17 cellular contexts compared by ENCODE assay signal in genomic region chr15:86362556-86362955, GRCh38.
DNase-seq lines count a peak whose midpoint lies in the region; ATAC-seq, FAIRE-seq and TF ChIP-seq lines count a peak whose summit lies in the region.
"Had no signal": no experiment of that assay in that cellular context is flagged by ENCODE, and none has a peak within 500 bp of the region (broad histone marks: within the 10 kb centered on the region; RNA-seq: fewer than 3 reads in every experiment).

No MANE protein-coding gene starts in this region.

- H3K79me2 ChIP-seq in H9 (ENCODE audit: insufficient read depth, low read length): no peaks in the 10 kb centered on the region
- no peaks in the 10 kb centered on the region for H3K79me2 ChIP-seq in keratinocyte (ENCODE audit: control insufficient read depth, insufficient read depth, low read length)

- no peaks in the 10 kb centered on the region for H3K79me1 ChIP-seq in H9 (ENCODE audit: insufficient read depth, low read depth, low read length, poor library complexity, severe bottlenecking)

- no peak overlapping the region for H2BK12ac ChIP-seq in H9 (ENCODE audit: insufficient read length, low read depth, low read length)

- DNase-seq in activated CD4-positive, alpha-beta T cell treated with anti-CD3 and anti-CD28 coated beads for 36 hours: peak; percentile 30
- no peak for DNase-seq in activated CD4-positive, alpha-beta T cell treated with anti-CD3 and anti-CD28 coated beads for 1 hour
- DNase-seq in H9 (peak; percentile 34), astrocyte of the hippocampus (ENCODE audit: low read depth, low spot score) (peak; percentile 44), keratinocyte (ENCODE audit: low read depth, low spot score) (peak; percentile 85), mesenteric fat pad (ENCODE audit: low spot score) (no peak)
- DNase-seq: CD4-positive, alpha-beta T cell; central memory CD4-positive, alpha-beta T cell; DND-41; kidney; NCI-H146; NCI-H510A treated with DMSO at 0.1 percent for 48 hours; OCI-M1 had no signal

- no peaks in the 10 kb centered on the region for H3K27me3 ChIP-seq in H9 (ENCODE audit: insufficient read depth, low read length)
- no peaks in the 10 kb centered on the region for H3K27me3 ChIP-seq in keratinocyte (ENCODE audit: control insufficient read depth, extremely low read depth, insufficient read depth, low read length)

- no peak overlapping the region for H4K5ac ChIP-seq in H9 (ENCODE audit: insufficient read length, low read depth, low read length)

- TF ChIP-seq CTCF in H9 (conservative IDR thresholded peaks at IDR 0.05) (no peak), keratinocyte (optimal IDR thresholded peaks at IDR 0.05 in 1 of 3, IDR thresholded peaks at IDR 0.05 in 1 of 3, conservative IDR thresholded peaks at IDR 0.05 in 1 of 3; ENCODE audit: extremely low read depth in 1 of 3, insufficient read depth in 2 of 3, low read length in 3 of 3) (no peak)

- no peak overlapping the region for H2BK15ac ChIP-seq in H9 (ENCODE audit: low read depth, low read length)

- H3K27ac ChIP-seq in H9 (ENCODE audit: insufficient read length, low read depth, low read length) (no peak overlapping the region), keratinocyte (ENCODE audit: control insufficient read depth, insufficient read depth, low read length) (peak overlapping the region; percentile 62)
- H3K27ac ChIP-seq: HL-60 had no signal

- no peak overlapping the region for H3K56ac ChIP-seq in H9 (ENCODE audit: insufficient read length, low read depth, low read length)

- H2BK120ac ChIP-seq in H9 (ENCODE audit: low read depth, low read length, poor library complexity, severe bottlenecking): no peak overlapping the region

- peaks cover 7% of the 10 kb centered on the region for H3K27me3 Mint-ChIP-seq in activated CD4-positive, alpha-beta T cell treated with anti-CD3 and anti-CD28 coated beads for 36 hours
- H3K27me3 Mint-ChIP-seq in H9 (ENCODE audit: low read depth): no peaks in the 10 kb centered on the region
- no peaks in the 10 kb centered on the region for H3K27me3 Mint-ChIP-seq in stimulated activated memory B cell treated with anti-CD40 and anti-IgM and Interleukin-4, amounts not matched to agents 10 μg/mL and 1 μg/mL and 100 μg/mL, for 72 hours

- no peak overlapping the region for H3K9ac ChIP-seq in H9 (ENCODE audit: extremely low read depth, insufficient read length, low read length)
- H3K9ac ChIP-seq in keratinocyte (ENCODE audit: control insufficient read depth, extremely low read depth, insufficient read depth, low read length): no peak overlapping the region

- no peak overlapping the region for H3K18ac ChIP-seq in H9 (ENCODE audit: insufficient read length, low read depth, low read length)

- H3K4ac ChIP-seq in H9 (ENCODE audit: low read depth, low read length): no peak overlapping the region

- peak; percentile 77 for ATAC-seq in activated CD4-positive, alpha-beta T cell treated with anti-CD3 and anti-CD28 coated beads for 36 hours
- ATAC-seq in stimulated activated memory B cell treated with anti-CD40 and anti-IgM and Interleukin-4, amounts not matched to agents 10 μg/mL and 1 μg/mL and 100 μg/mL, for 72 hours: no peak
- no peak for ATAC-seq in GM19452 (IDR thresholded peaks at IDR 0.05; ENCODE audit: unreplicated experiment)

- no peak overlapping the region for H3K27ac Mint-ChIP-seq in activated CD4-positive, alpha-beta T cell treated with anti-CD3 and anti-CD28 coated beads for 36 hours
- peak overlapping the region in 1 of 3 experiments; percentile 54; a peak in 1 of 7 replicates for H3K27ac Mint-ChIP-seq in H9
- no peak overlapping the region for H3K27ac Mint-ChIP-seq in stimulated activated memory B cell treated with anti-CD40 and anti-IgM and Interleukin-4, amounts not matched to agents 10 μg/mL and 1 μg/mL and 100 μg/mL, for 72 hours
- H3K27ac Mint-ChIP-seq: activated naive CD8-positive, alpha-beta T cell; CD4-positive, alpha-beta T cell had no signal

- no peak overlapping the region for H2BK5ac ChIP-seq in H9 (ENCODE audit: insufficient read length, low read length)

- H3K23me2 ChIP-seq in H9 (ENCODE audit: insufficient read length, low read depth, low read length, poor library complexity, severe bottlenecking): no peaks in the 10 kb centered on the region

- no peak overlapping the region for H4K8ac ChIP-seq in H9 (replicated peaks; ENCODE audit: insufficient read length, low read depth, low read length)

- no peak overlapping the region for H3K23ac ChIP-seq in H9 (ENCODE audit: insufficient read length, low read depth, low read length)

- H2AFZ ChIP-seq in H9 (ENCODE audit: low read length) (no peak overlapping the region), keratinocyte (ENCODE audit: control insufficient read depth, low read length) (peak overlapping the region; percentile 71)

- H3K9me3 Mint-ChIP-seq in activated CD4-positive, alpha-beta T cell treated with anti-CD3 and anti-CD28 coated beads for 36 hours (ENCODE audit: low read depth): peaks cover 5% of the 10 kb centered on the region
- H3K9me3 Mint-ChIP-seq in H9: peaks cover under 1 to 11% of the 10 kb centered on the region in 2 experiments; a peak in 1 of 5 replicates
- peaks cover 15% of the 10 kb centered on the region for H3K9me3 Mint-ChIP-seq in stimulated activated memory B cell treated with anti-CD40 and anti-IgM and Interleukin-4, amounts not matched to agents 10 μg/mL and 1 μg/mL and 100 μg/mL, for 72 hours

- H2BK20ac ChIP-seq in H9 (ENCODE audit: low read depth, low read length, poor library complexity, severe bottlenecking): no peak overlapping the region

- H3K9me3 ChIP-seq in H9 (ENCODE audit: control insufficient read depth, low read depth, low read length) (no peaks in the 10 kb centered on the region), keratinocyte (ENCODE audit: control insufficient read depth, low read depth, low read length) (no peaks in the 10 kb centered on the region)

- CTCF ChIA-PET in activated CD4-positive, alpha-beta T cell treated with anti-CD3 and anti-CD28 coated beads for 36 hours (lab: Charles Lee): no interaction called here

- FAIRE-seq in keratinocyte (lab: Jason Lieb, UNC): peak; percentile 88
- FAIRE-seq: kidney had no signal

- H3K4me3 Mint-ChIP-seq in activated CD4-positive, alpha-beta T cell treated with anti-CD3 and anti-CD28 coated beads for 36 hours: no peak overlapping the region
- no peak overlapping the region for H3K4me3 Mint-ChIP-seq in H9
- H3K4me3 Mint-ChIP-seq in stimulated activated memory B cell treated with anti-CD40 and anti-IgM and Interleukin-4, amounts not matched to agents 10 μg/mL and 1 μg/mL and 100 μg/mL, for 72 hours: no peak overlapping the region
- H3K4me3 Mint-ChIP-seq: activated naive CD8-positive, alpha-beta T cell; CD4-positive, alpha-beta T cell had no signal

- no peaks in the 10 kb centered on the region for H3K36me3 Mint-ChIP-seq in activated CD4-positive, alpha-beta T cell treated with anti-CD3 and anti-CD28 coated beads for 36 hours (ENCODE audit: low read depth)
- H3K36me3 Mint-ChIP-seq in H9 (ENCODE audit: insufficient read depth in 1 of 3, low read depth in 3 of 3): peaks cover 0 to 4% (median 0%) of the 10 kb centered on the region in 3 experiments; a peak in 1 of 7 replicates
- H3K36me3 Mint-ChIP-seq in stimulated activated memory B cell treated with anti-CD40 and anti-IgM and Interleukin-4, amounts not matched to agents 10 μg/mL and 1 μg/mL and 100 μg/mL, for 72 hours: no peaks in the 10 kb centered on the region

- H3T11ph ChIP-seq in H9 (ENCODE audit: low read length): no peak overlapping the region

- dilution Hi-C loops in keratinocyte (cut with MboI; ENCODE audit: extremely low pct_ligation_motif_present, low sequenced_read_pairs): no loop called here

- H3K4me1 ChIP-seq in H9 (ENCODE audit: insufficient read depth, low read length) (no peaks in the 10 kb centered on the region), keratinocyte (ENCODE audit: control insufficient read depth, extremely low read depth, insufficient read depth, low read length) (peaks cover 12% of the 10 kb centered on the region)

- no peak overlapping the region for H3K4me3 ChIP-seq in keratinocyte (ENCODE audit: control insufficient read depth in 2 of 3, extremely low read depth in 1 of 3, insufficient read depth in 2 of 3, low read depth in 1 of 3, low read length in 3 of 3)

- no peaks in the 10 kb centered on the region for H4K20me1 ChIP-seq in H9 (ENCODE audit: control insufficient read depth, insufficient read depth, insufficient read length)
- no peaks in the 10 kb centered on the region for H4K20me1 ChIP-seq in keratinocyte (ENCODE audit: control insufficient read depth, extremely low read depth, insufficient read depth, low read length)

- no peaks in the 10 kb centered on the region for H3K9me1 ChIP-seq in keratinocyte (ENCODE audit: control insufficient read depth, extremely low read depth, insufficient read depth, low read length)

- POLR2A ChIA-PET in activated CD4-positive, alpha-beta T cell treated with anti-CD3 and anti-CD28 coated beads for 36 hours (lab: Charles Lee): no interaction called here

- no peaks in the 10 kb centered on the region for H3K4me1 Mint-ChIP-seq in activated CD4-positive, alpha-beta T cell treated with anti-CD3 and anti-CD28 coated beads for 36 hours
- no peaks in the 10 kb centered on the region for H3K4me1 Mint-ChIP-seq in H9
- no peaks in the 10 kb centered on the region for H3K4me1 Mint-ChIP-seq in stimulated activated memory B cell treated with anti-CD40 and anti-IgM and Interleukin-4, amounts not matched to agents 10 μg/mL and 1 μg/mL and 100 μg/mL, for 72 hours

- H4K91ac ChIP-seq in H9 (ENCODE audit: insufficient read length, low read depth, low read length): no peak overlapping the region

- H3K4me2 ChIP-seq in H9 (ENCODE audit: insufficient read depth, insufficient read length, low read length) (no peak overlapping the region), keratinocyte (ENCODE audit: control insufficient read depth, extremely low read depth, insufficient read depth, low read depth, low read length) (peak overlapping the region; percentile 27)

- no peak overlapping the region for H3K14ac ChIP-seq in H9 (ENCODE audit: insufficient read depth, low read length)

- no peak overlapping the region for H2AK5ac ChIP-seq in H9 (ENCODE audit: insufficient read length, low read length)

- H3K36me3 ChIP-seq in keratinocyte (ENCODE audit: control insufficient read depth in 2 of 2, extremely low read depth in 1 of 2, insufficient read depth in 2 of 2, low read length in 2 of 2): no peaks in the 10 kb centered on the region

- intact Hi-C loops in activated CD4-positive, alpha-beta T cell treated with anti-CD3 and anti-CD28 coated beads for 36 hours (cut with DNase I, micrococcal nuclease): no loop called here

Comparison
In these comparisons a context has a peak if more than half of its experiments do, and no peak if none do; other contexts are left out.
1. DNase-seq: peak in activated CD4-positive, alpha-beta T cell treated with anti-CD3 and anti-CD28 coated beads for 36 hours (single experiment), H9 (single experiment), astrocyte of the hippocampus (single experiment) and keratinocyte (single experiment); none in activated CD4-positive, alpha-beta T cell treated with anti-CD3 and anti-CD28 coated beads for 1 hour (single experiment) and mesenteric fat pad (single experiment).